In genomic region chr18:24263078-24263477, GRCh38 we compare ENCODE assay signal across 23 cellular contexts.
"Had no signal": no experiment of that assay in that cellular context is flagged by ENCODE, and none has a peak within 500 bp of the region (broad histone marks: within the 10 kb centered on the region; RNA-seq: fewer than 3 reads in every experiment).

No MANE protein-coding gene starts in this region.

- H3K4me3 Mint-ChIP-seq: activated CD8-positive, alpha-beta T cell treated with anti-CD3 and anti-CD28 coated beads for 36 hours; activated naive CD8-positive, alpha-beta T cell treated with anti-CD3 and anti-CD28 coated beads, Interleukin-2, amount 10 ng/mL, durations not matched to agents 7 days and 5 days; activated T-helper 17 cell treated with anti-CD3 and anti-CD28 coated beads, Interleukin-2, amount 50 U/mL, for 72 hours; central memory CD8-positive, alpha-beta T cell; memory B cell; naive thymus-derived CD8-positive, alpha-beta T cell; type B pancreatic cell had no signal

- H3K27me3 Mint-ChIP-seq: activated CD8-positive, alpha-beta T cell treated with anti-CD3 and anti-CD28 coated beads for 36 hours; activated T-helper 17 cell treated with anti-CD3 and anti-CD28 coated beads, Interleukin-2, amount 50 U/mL, for 72 hours; brain; type B pancreatic cell had no signal

- H3K36me3 ChIP-seq: prostate gland had no signal

- H3K36me3 Mint-ChIP-seq: activated naive CD8-positive, alpha-beta T cell treated with anti-CD3 and anti-CD28 coated beads, Interleukin-2, amount 10 ng/mL, durations not matched to agents 7 days and 5 days had no signal

- H3K9me3 ChIP-seq: prostate gland had no signal

- H3K4me1 ChIP-seq: prostate gland had no signal

- H3K4me1 Mint-ChIP-seq: activated naive CD8-positive, alpha-beta T cell treated with anti-CD3 and anti-CD28 coated beads, Interleukin-2, amount 10 ng/mL, durations not matched to agents 7 days and 5 days; activated T-helper 17 cell treated with anti-CD3 and anti-CD28 coated beads, Interleukin-2, amount 50 U/mL, for 72 hours; central memory CD8-positive, alpha-beta T cell; naive thymus-derived CD8-positive, alpha-beta T cell had no signal

- H3K27ac ChIP-seq: coronary artery had no signal

- H3K27me3 ChIP-seq: heart right ventricle had no signal

- H3K4me3 ChIP-seq: coronary artery, heart right ventricle, prostate gland had no signal

- ATAC-seq: activated CD8-positive, alpha-beta T cell treated with anti-CD3 and anti-CD28 coated beads for 36 hours; activated T-helper 17 cell treated with anti-CD3 and anti-CD28 coated beads, Interleukin-2, amount 50 U/mL, for 72 hours; naive thymus-derived CD8-positive, alpha-beta T cell; sciatic nerve had no signal

- H3K27ac Mint-ChIP-seq: activated CD8-positive, alpha-beta T cell treated with anti-CD3 and anti-CD28 coated beads for 36 hours; activated naive CD8-positive, alpha-beta T cell treated with anti-CD3 and anti-CD28 coated beads, Interleukin-2, amount 10 ng/mL, durations not matched to agents 7 days and 5 days; activated T-helper 17 cell treated with anti-CD3 and anti-CD28 coated beads, Interleukin-2, amount 50 U/mL, for 72 hours; memory B cell; naive thymus-derived CD8-positive, alpha-beta T cell; type B pancreatic cell had no signal

- DNase-seq: activated CD4-positive, alpha-beta T cell treated with anti-CD3 and anti-CD28 coated beads for 48 hours; activated CD4-positive, CD25-positive, alpha-beta regulatory T cell; activated CD8-positive, alpha-beta T cell treated with anti-CD3 and anti-CD28 coated beads for 36 hours; activated naive CD4-positive, alpha-beta T cell treated with Interleukin-2 at 50 U/mL for 16 hours; activated naive CD8-positive, alpha-beta T cell treated with anti-CD3 and anti-CD28 coated beads, Interleukin-2, amount 10 ng/mL, durations not matched to agents 7 days and 5 days; activated T-cell treated with anti-CD3 and anti-CD28 coated beads, Interleukin-2, amount 50 U/mL, for 1 hour; amygdala; erythroblast; heart right ventricle; naive thymus-derived CD8-positive, alpha-beta T cell; stimulated activated CD8-positive, alpha-beta memory T cell treated with anti-CD3 and anti-CD28 coated beads, Interleukin-4, amount 100 ng/mL, for 48 hours; stimulated activated naive CD4-positive, alpha-beta T cell; substantia nigra; T-helper 1 cell; T-helper 9 cell had no signal

- H3K9me3 Mint-ChIP-seq: activated CD8-positive, alpha-beta T cell treated with anti-CD3 and anti-CD28 coated beads for 36 hours; activated naive CD8-positive, alpha-beta T cell treated with anti-CD3 and anti-CD28 coated beads, Interleukin-2, amount 10 ng/mL, durations not matched to agents 7 days and 5 days; central memory CD8-positive, alpha-beta T cell had no signal
